1 cellular context compared by ENCODE assay signal in the genomic region with DNA sequence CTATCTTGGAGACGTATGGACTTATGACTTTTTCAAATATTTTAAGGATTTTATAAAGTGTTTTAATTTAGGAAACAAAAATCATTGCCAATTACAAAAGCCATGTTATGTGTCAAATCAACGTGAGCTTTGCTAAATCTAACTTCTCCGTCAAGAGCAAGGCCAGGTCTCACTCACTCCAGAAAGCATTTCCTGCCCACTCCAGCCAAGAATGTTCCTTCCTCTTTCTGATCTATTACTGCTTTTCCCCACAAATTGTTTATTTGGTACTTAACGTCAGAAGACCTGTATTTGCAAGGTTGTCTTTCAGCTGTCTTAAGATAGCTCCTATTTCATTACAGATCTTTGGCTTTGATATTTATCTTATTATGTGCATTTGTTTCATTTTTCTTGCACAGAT.
TF ChIP-seq lines count a peak whose summit lies in the region.

No MANE protein-coding gene starts in this region.

TF ChIP-seq in IMR-90, 13 proteins besides CTCF, POLR2A, EP300 and RAD21 (continued from another document):
- no peak for TF ChIP-seq RFX5 (IDR thresholded peaks at IDR 0.05; ENCODE audit: low read depth, low read length)
